ENCODE assay signal across 20 cellular contexts in the genomic region with DNA sequence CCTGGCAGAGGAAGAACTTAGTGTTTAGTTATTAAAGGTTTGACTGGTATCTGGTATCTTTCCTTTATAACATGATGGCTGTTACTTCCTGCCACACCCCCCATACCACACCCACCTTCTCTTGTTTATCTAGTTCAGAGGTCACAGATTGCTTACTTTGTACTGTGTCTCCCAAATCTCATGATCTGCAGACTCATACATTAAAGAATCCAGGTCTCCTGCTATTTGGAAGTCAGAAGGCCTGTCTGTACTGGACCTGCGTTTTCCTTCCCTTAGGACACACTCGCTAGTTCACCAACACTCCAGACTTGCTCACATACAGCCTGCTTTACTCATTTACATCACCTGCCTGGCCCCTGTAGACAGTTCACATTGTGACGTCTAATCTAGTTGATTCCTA. TPM values are rescaled to one million over a fixed set of nuclear protein-coding genes. Genes with fewer than 3 reads are reported as not detected.
DNase-seq lines count a peak whose midpoint lies in the region; ATAC-seq, FAIRE-seq and TF ChIP-seq lines count a peak whose summit lies in the region.
"Had no signal": no experiment of that assay in that cellular context is flagged by ENCODE, and none has a peak within 500 bp of the region (broad histone marks: within the 10 kb centered on the region; RNA-seq: fewer than 3 reads in every experiment).

No MANE protein-coding gene starts in this region.

- intact Hi-C loops in head of caudate nucleus (cut with DNase I), result no loop called here

- POLR2A ChIA-PET in RWPE1 (lab: Yijun Ruan, JAX; ENCODE audit: low non-redundant PET), result no interaction called here

- peak; percentile 85 for FAIRE-seq in small intestine (lab: Jason Lieb, UNC)

- H3K27ac ChIP-seq in RWPE1 (no peak overlapping the region), small intestine (ENCODE audit: low read depth in 1 of 2, low read length in 1 of 2) (peak overlapping the region; percentile 78 to 85)
- H3K27ac ChIP-seq: heart left ventricle had no signal

- CTCF ChIA-PET in RWPE1 (lab: Yijun Ruan, JAX), result interaction anchor here (0.6 kb wide), 2 partner anchors 14 to 330 kb away, joined by 3 read pairs; no protein-coding TSS in a partner anchor

- H3K36me3 ChIP-seq in small intestine (ENCODE audit: control insufficient read depth in 2 of 2, insufficient read depth in 2 of 2, low read length in 2 of 2), result no peaks in the 10 kb centered on the region
- H3K36me3 ChIP-seq: heart left ventricle had no signal

- H3K9me3 ChIP-seq in small intestine (ENCODE audit: control insufficient read depth, low read depth), result no peaks in the 10 kb centered on the region
- H3K9me3 ChIP-seq: heart left ventricle, SK-N-SH had no signal

- TF ChIP-seq CTCF in RWPE1 (conservative IDR thresholded peaks at IDR 0.05; ENCODE audit: low read depth), result no peak

- DNase-seq in HCEC 1CT, result peak; percentile 25
- peak; percentile 69 for DNase-seq in RWPE1 (ENCODE audit: low spot score)
- peak; percentile 77 for DNase-seq in islet precursor cell
- peak; percentile 95 for DNase-seq in small intestine
- no peak for DNase-seq in head of caudate nucleus
- DNase-seq in effector CD8-positive, alpha-beta T cell (lab: John Stamatoyannopoulos, UW), result no peak
- no peak for DNase-seq in DMS153 (lab: John Stamatoyannopoulos, UW)
- DNase-seq: caudate nucleus; heart left ventricle; immature natural killer cell; KBM-7; natural killer cell; NCI-H1092; NCI-H526; SK-N-SH; stimulated activated CD8-positive, alpha-beta memory T cell treated with anti-CD3 and anti-CD28 coated beads, Interleukin-4, amount 100 ng/mL, for 48 hours; T1000 had no signal

- peaks cover 2% of the 10 kb centered on the region in 2 donors for H3K4me1 ChIP-seq in small intestine (ENCODE audit: control insufficient read depth in 2 of 2, insufficient read depth in 1 of 2, low read depth in 1 of 2, low read length in 1 of 2)

- H3K27me3 ChIP-seq in small intestine (ENCODE audit: control insufficient read depth in 2 of 2, insufficient read depth in 2 of 2, low read length in 2 of 2), result no peaks in the 10 kb centered on the region
- H3K27me3 ChIP-seq: heart left ventricle had no signal

- ATAC-seq in HG02588 (IDR thresholded peaks at IDR 0.05; ENCODE audit: unreplicated experiment), result no peak
- ATAC-seq: activated CD4-positive, CD25-positive, alpha-beta regulatory T cell treated with anti-CD3 and anti-CD28 coated beads, Interleukin-2, amount 50 U/mL, for 24 hours; heart left ventricle; natural killer cell; Panc1 had no signal

- 10 to 52% (median 32%) methylated on average over 3 of the region's 3 CpGs for WGBS in small intestine, 3 donors

- H3K4me3 ChIP-seq in small intestine (ENCODE audit: low read depth in 1 of 2, low read length in 2 of 2), result no peak overlapping the region
- H3K4me3 ChIP-seq: heart left ventricle had no signal

RNA-seq across cellular contexts. Expression of a gene that starts 39.3 kb away (rescaled TPM):
- polyA plus RNA-seq in small intestine, result 10 to 100 TPM; 10.6 to 14.9 (median 13.9) TPM

Comparison
In these comparisons a context has a peak if more than half of its experiments do, and no peak if none do; other contexts are left out.
1. DNase-seq: peak in HCEC 1CT (single experiment), RWPE1 (single experiment), islet precursor cell (single experiment) and small intestine (single experiment); none in head of caudate nucleus (0 of 42), effector CD8-positive, alpha-beta T cell (single experiment) and DMS153 (single experiment).